In the genomic region with DNA sequence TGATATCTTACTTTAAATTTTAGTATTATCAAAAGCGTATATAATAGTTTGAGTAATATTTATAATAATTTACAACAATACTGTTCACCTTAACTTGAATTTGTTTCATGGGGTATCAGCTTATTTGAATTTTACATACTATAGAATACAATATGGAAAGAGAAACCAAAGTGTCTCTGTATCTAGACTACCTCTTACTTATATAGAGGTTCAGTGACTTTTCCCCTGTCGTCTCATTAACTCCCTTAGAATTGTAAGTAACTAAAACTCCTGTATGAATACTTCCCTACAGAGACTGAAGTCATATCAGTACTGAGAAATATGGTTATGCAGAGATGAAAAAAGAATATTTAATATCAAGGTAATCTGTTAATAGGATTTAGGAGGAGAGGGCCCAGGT, we compare ENCODE assay signal across 1 cellular context.
TF ChIP-seq lines count a peak whose summit lies in the region.

No MANE protein-coding gene starts in this region.

TF ChIP-seq in HepG2, 621 proteins besides CTCF, POLR2A, EP300 and RAD21:
- TF ChIP-seq, protein P1, sequence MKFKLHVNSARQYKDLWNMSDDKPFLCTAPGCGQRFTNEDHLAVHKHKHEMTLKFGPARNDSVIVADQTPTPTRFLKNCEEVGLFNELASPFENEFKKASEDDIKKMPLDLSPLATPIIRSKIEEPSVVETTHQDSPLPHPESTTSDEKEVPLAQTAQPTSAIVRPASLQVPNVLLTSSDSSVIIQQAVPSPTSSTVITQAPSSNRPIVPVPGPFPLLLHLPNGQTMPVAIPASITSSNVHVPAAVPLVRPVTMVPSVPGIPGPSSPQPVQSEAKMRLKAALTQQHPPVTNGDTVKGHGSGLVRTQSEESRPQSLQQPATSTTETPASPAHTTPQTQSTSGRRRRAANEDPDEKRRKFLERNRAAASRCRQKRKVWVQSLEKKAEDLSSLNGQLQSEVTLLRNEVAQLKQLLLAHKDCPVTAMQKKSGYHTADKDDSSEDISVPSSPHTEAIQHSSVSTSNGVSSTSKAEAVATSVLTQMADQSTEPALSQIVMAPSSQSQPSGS (CRISPR knock-in tag; IDR thresholded peaks at IDR 0.05) = no peak
- no peak for TF ChIP-seq TEAD2 (CRISPR knock-in tag; IDR thresholded peaks at IDR 0.05)
- TF ChIP-seq CBFB (CRISPR knock-in tag; IDR thresholded peaks at IDR 0.05) = no peak
- TF ChIP-seq ZBTB7B (CRISPR knock-in tag; IDR thresholded peaks at IDR 0.05) = no peak
- TF ChIP-seq XBP1 (CRISPR knock-in tag; IDR thresholded peaks at IDR 0.05) = no peak
- TF ChIP-seq NR1H2 (CRISPR knock-in tag; IDR thresholded peaks at IDR 0.05; ENCODE audit: borderline replicate concordance, low read depth) = no peak
- no peak for TF ChIP-seq HNRNPK (IDR thresholded peaks at IDR 0.05; ENCODE audit: low read depth, low read length, poor library complexity, severe bottlenecking)
- TF ChIP-seq TBX3 (IDR thresholded peaks at IDR 0.05; ENCODE audit: borderline replicate concordance) = no peak
- TF ChIP-seq NFIB (CRISPR knock-in tag; IDR thresholded peaks at IDR 0.05; ENCODE audit: borderline replicate concordance) = no peak
- TF ChIP-seq ZNF557 (CRISPR knock-in tag; IDR thresholded peaks at IDR 0.05) = no peak
- no peak for TF ChIP-seq SUZ12 (IDR thresholded peaks at IDR 0.05; ENCODE audit: low read depth, low read length)
- no peak for TF ChIP-seq ZFX (CRISPR knock-in tag; IDR thresholded peaks at IDR 0.05; ENCODE audit: low read depth)
